9 cellular contexts compared by ENCODE assay signal in the genomic region with DNA sequence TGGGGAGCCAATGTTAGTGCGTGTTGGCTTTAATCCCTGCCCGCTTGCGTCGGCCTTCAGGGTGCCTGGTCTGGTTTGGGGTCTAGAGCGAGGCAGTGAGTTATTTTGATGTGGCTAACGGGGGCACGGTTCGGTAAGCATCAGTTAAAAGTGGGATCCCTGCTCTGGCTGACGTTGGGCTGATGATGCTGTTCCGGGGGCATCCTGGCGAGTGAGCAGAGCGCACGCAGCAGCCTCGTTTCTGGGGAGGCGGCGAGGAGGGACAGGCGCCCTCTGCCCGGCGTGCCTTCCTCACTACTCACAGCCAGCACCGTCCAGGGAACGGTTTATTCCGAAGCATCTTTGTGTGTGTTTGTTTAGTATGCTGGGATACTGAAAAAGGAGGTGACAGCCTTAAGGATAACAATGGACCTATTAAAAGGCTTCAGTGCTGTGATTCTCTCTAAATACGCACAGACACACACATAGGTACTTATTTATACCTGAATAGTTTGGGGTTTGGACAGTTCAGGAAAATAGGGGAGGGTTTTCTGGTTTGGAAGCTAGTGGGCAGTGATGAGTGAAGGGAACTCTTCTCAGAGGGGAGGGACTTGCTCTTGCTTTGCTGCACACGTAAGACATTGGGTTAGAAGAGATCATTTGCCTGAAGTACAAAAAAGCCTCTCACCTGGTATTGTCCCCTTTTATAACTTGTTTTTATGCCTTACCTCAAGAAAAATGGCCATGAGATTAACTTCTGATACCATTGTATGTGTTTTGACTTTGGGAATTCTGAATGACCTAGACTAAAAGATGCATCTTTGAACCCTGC. TPM values are rescaled to one million over a fixed set of nuclear protein-coding genes. Genes with fewer than 3 reads are reported as not detected.
DNase-seq lines count a peak whose midpoint lies in the region; ATAC-seq, FAIRE-seq and TF ChIP-seq lines count a peak whose summit lies in the region.
"Had no signal": no experiment of that assay in that cellular context is flagged by ENCODE, and none has a peak within 500 bp of the region (broad histone marks: within the 10 kb centered on the region; RNA-seq: fewer than 3 reads in every experiment).

No MANE protein-coding gene starts in this region.

- peak overlapping the region; percentile 78 for H3K4me2 ChIP-seq in HepG2 (ENCODE audit: low read depth, low read length)

- in situ Hi-C loops in HepG2 (cut with HindIII; ENCODE audit: extremely low pct_ligation_motif_present, low pct_unique_long_range_greater_than_20kb), result loop anchor here (5.0 kb wide), 2 partner anchors 100 to 145 kb away; no protein-coding TSS in a partner anchor

- peak; percentile 92 for FAIRE-seq in HepG2 (lab: Jason Lieb, UNC)

- peak; percentile 69 for TF ChIP-seq CTCF in HepG2 (CRISPR knock-in tag; IDR thresholded peaks at IDR 0.05)

- TF ChIP-seq POLR2A in HepG2 (IDR thresholded peaks at IDR 0.05; ENCODE audit: insufficient read depth in 1 of 2, low read depth in 2 of 2, low read length in 2 of 2), result peak in 1 of 2 experiments; percentile 62; a peak in 2 of 4 replicates

- peaks cover 57% of the 10 kb centered on the region for H4K20me1 ChIP-seq in HepG2 (ENCODE audit: insufficient read depth, low read length)

- H3K4me1 ChIP-seq in HepG2 (ENCODE audit: insufficient read depth, low read length), result peaks cover 65% of the 10 kb centered on the region

- WGBS in HepG2 (ENCODE audit: low lambda C conversion rate), result 0% methylated on average over 19 of the region's 24 CpGs

- no peaks in the 10 kb centered on the region for H3K36me3 ChIP-seq in HepG2 (replicated peaks in 1 of 2; ENCODE audit: control insufficient read depth in 1 of 2, insufficient read depth in 2 of 2, low read length in 2 of 2)

- H3K9ac ChIP-seq in HepG2 (ENCODE audit: insufficient read depth, low read depth, low read length), result peak overlapping the region; percentile 94

- intact Hi-C loops in HepG2 (cut with micrococcal nuclease; ENCODE audit: unreplicated experiment), result loop anchor here (1.0 to 5.0 kb wide), 6 partner anchors 11 to 145 kb away; no protein-coding TSS in a partner anchor

- POLR2A ChIA-PET in HepG2 (lab: Yijun Ruan, JAX), result interaction anchor here (0.6 to 6.7 kb wide), 10 partner anchors 14 to 240 kb away, joined by 3 to 53 read pairs (median 4); a partner anchor contains a TSS

- H3K27ac ChIP-seq in cingulate gyrus (ENCODE audit: low read depth, low read length), result peak overlapping the region; percentile 80
- H3K27ac ChIP-seq in HepG2 (ENCODE audit: extremely low read length, insufficient read depth, low read length), result peak overlapping the region; percentile 76
- H3K27ac ChIP-seq: HL-60 had no signal

- peak; percentile 87 for DNase-seq in A172 (ENCODE audit: low spot score)
- peak; percentile 79 for DNase-seq in HepG2 (ENCODE audit: low spot score)
- peak; percentile 52 for DNase-seq in stimulated activated CD8-positive, alpha-beta memory T cell treated with anti-CD3 and anti-CD28 coated beads, Interleukin-4, amount 100 ng/mL, for 48 hours
- no peak for DNase-seq in mesenteric fat pad (ENCODE audit: low spot score)

- ATAC-seq in GM18498 (IDR thresholded peaks at IDR 0.05; ENCODE audit: unreplicated experiment) (peak; percentile 37), HG03064 (IDR thresholded peaks at IDR 0.05; ENCODE audit: low read depth, unreplicated experiment) (peak; percentile 20), SK-N-SH treated with all-trans-retinoic acid at 6 μM for 48 hours (peak; percentile 60), HepG2 (peak; percentile 72)

- no peak overlapping the region for H2AFZ ChIP-seq in HepG2 (ENCODE audit: low read length)

- no peaks in the 10 kb centered on the region; a peak in 1 of 5 replicates for H3K27me3 ChIP-seq in HepG2 (ENCODE audit: control insufficient read depth in 1 of 2, insufficient read depth in 2 of 2, low read length in 2 of 2)

- H3K9me3 ChIP-seq in HepG2 (ENCODE audit: low read length), result no peaks in the 10 kb centered on the region

- CTCF ChIA-PET in HepG2 (lab: Yijun Ruan, JAX; ENCODE audit: low intra/inter-chr PET ratio, low total read pairs), result interaction anchor here (0.7 to 2.5 kb wide), 2 partner anchors 102 to 150 kb away, joined by 3 to 11 read pairs; no protein-coding TSS in a partner anchor

- TF ChIP-seq EP300 in HepG2 (IDR thresholded peaks at IDR 0.05; ENCODE audit: low read depth in 2 of 2, low read length in 2 of 2) (no peak), HepG2 (CRISPR knock-in tag; IDR thresholded peaks at IDR 0.05; ENCODE audit: borderline replicate concordance) (no peak)

- TF ChIP-seq RAD21 in HepG2 (CRISPR knock-in tag; IDR thresholded peaks at IDR 0.05), result peak; percentile 37; the same call in 1 of the 2 replicates

- H3K4me3 ChIP-seq in HepG2 (replicated peaks in 1 of 3; ENCODE audit: insufficient read depth in 1 of 3, low read depth in 2 of 3, low read length in 3 of 3), result peak overlapping the region; percentile 81 to 98 (median 89)

- no TSS peak for BruUV-seq in HepG2 (replicated peaks; lab: Mats Ljungman, UMichigan)

- H3K79me2 ChIP-seq in HepG2 (ENCODE audit: insufficient read depth, low read length), result peaks cover 78% of the 10 kb centered on the region

TF ChIP-seq in SK-N-SH treated with all-trans-retinoic acid at 6 μM for 48 hours, 23 proteins besides CTCF, POLR2A, EP300 and RAD21 (continues in another document):
- TF ChIP-seq, protein P1, sequence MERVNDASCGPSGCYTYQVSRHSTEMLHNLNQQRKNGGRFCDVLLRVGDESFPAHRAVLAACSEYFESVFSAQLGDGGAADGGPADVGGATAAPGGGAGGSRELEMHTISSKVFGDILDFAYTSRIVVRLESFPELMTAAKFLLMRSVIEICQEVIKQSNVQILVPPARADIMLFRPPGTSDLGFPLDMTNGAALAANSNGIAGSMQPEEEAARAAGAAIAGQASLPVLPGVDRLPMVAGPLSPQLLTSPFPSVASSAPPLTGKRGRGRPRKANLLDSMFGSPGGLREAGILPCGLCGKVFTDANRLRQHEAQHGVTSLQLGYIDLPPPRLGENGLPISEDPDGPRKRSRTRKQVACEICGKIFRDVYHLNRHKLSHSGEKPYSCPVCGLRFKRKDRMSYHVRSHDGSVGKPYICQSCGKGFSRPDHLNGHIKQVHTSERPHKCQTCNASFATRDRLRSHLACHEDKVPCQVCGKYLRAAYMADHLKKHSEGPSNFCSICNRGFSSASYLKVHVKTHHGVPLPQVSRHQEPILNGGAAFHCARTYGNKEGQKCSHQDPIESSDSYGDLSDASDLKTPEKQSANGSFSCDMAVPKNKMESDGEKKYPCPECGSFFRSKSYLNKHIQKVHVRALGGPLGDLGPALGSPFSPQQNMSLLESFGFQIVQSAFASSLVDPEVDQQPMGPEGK (CRISPR knock-in tag; IDR thresholded peaks at IDR 0.05; ENCODE audit: borderline replicate concordance), result no peak

TF ChIP-seq in HepG2, 621 proteins besides CTCF, POLR2A, EP300 and RAD21 (continues in another document):
- TF ChIP-seq HDAC6 (IDR thresholded peaks at IDR 0.05; ENCODE audit: low read depth, low read length), result no peak
- peak; percentile 78; the same call in 1 of the 2 replicates for TF ChIP-seq MYC (CRISPR knock-in tag; IDR thresholded peaks at IDR 0.05; ENCODE audit: borderline replicate concordance)
- TF ChIP-seq ZNF124 (CRISPR knock-in tag; IDR thresholded peaks at IDR 0.05), result 0 out of 2 replicates have a peak, but pooled peaks have one; percentile 20
- TF ChIP-seq ZNF670 (CRISPR knock-in tag; IDR thresholded peaks at IDR 0.05; ENCODE audit: borderline replicate concordance), result no peak

RNA-seq across cellular contexts. Expression of a gene that starts 2.1 kb away (rescaled TPM):
- total RNA-seq in A172 (2014; rRNA removed; shearing (Covaris generic)), result 395 and 406 TPM in 2 replicates
- total RNA-seq in HepG2 (2016; rRNA removed; fragmentation: Illumina TruSeq; extraction: Trizol) (21.5 and 39.1 TPM in 2 replicates), mesenteric fat pad (230 TPM)
- 87.0 and 95.7 TPM in 2 replicates for total RNA-seq in HepG2 (2016; cell fraction: cytosol; rRNA removed; fragmentation: Illumina TruSeq; extraction: Trizol; ENCODE audit: low read depth)
- total RNA-seq in HepG2 (2016; cell fraction: insoluble cytoplasmic fraction; rRNA removed; fragmentation: Illumina TruSeq; extraction: Trizol), result 19.5 and 37.7 TPM in 2 replicates
- total RNA-seq in HepG2 (2016; cell fraction: membrane; rRNA removed; fragmentation: Illumina TruSeq; extraction: Trizol), result 21.6 and 24.0 TPM in 2 replicates
- 70.5 and 71.4 TPM in 2 replicates for total RNA-seq in HepG2 (2016; cell fraction: nucleus; rRNA removed; fragmentation: Illumina TruSeq; extraction: Trizol)
- polyA plus RNA-seq in HepG2 (2011; rRNA removed), result 61.6 and 69.9 TPM in 2 replicates
- 47.0 and 57.8 TPM in 2 replicates for polyA plus RNA-seq in HepG2 (2011; cell fraction: cytosol; rRNA removed)
- polyA plus RNA-seq in HepG2 (2011; cell fraction: nucleus; rRNA removed), result 59.9 and 71.8 TPM in 2 replicates
- polyA plus RNA-seq in HepG2 (2012), result 47.6 and 59.6 TPM in 2 replicates
- polyA plus RNA-seq in HepG2 (2016; cell fraction: cytosol; fragmentation: Illumina TruSeq; extraction: Trizol; ENCODE audit: low read depth), result 1.1 and 2.4 TPM in 2 replicates
- 14.9 and 16.1 TPM in 2 replicates for polyA plus RNA-seq in HepG2 (2016; cell fraction: insoluble cytoplasmic fraction; fragmentation: Illumina TruSeq; extraction: Trizol; ENCODE audit: low read depth)
- polyA plus RNA-seq in HepG2 (2016; cell fraction: membrane; fragmentation: Illumina TruSeq; extraction: Trizol; ENCODE audit: low read depth), result 3.8 and 5.1 TPM in 2 replicates
- polyA plus RNA-seq in HepG2 (2016; cell fraction: nucleus; fragmentation: Illumina TruSeq; extraction: Trizol; ENCODE audit: insufficient read depth, low read depth), result 36.1 and 38.6 TPM in 2 replicates
- 452 and 516 TPM in 2 replicates for polyA minus RNA-seq in HepG2 (2011; rRNA and poly(A)+ RNA removed; ENCODE audit: low replicate concordance)
- 226 and 235 TPM in 2 replicates for polyA minus RNA-seq in HepG2 (2011; cell fraction: cytosol; rRNA and poly(A)+ RNA removed)
- polyA minus RNA-seq in HepG2 (2011; cell fraction: nucleus; rRNA and poly(A)+ RNA removed), result 306 and 348 TPM in 2 replicates

Comparison
In these comparisons a context has a peak if more than half of its experiments do, and no peak if none do; other contexts are left out.
1. ATAC-seq: peak in every context shown above with its lines; median percentile 72 in HepG2; 60 in SK-N-SH treated with all-trans-retinoic acid at 6 μM for 48 hours; 37 in GM18498; 20 in HG03064.